In genomic region chr13:56019606-56020005, GRCh38 we compare ENCODE assay signal across 20 cellular contexts.
"Had no signal": no experiment of that assay in that cellular context is flagged by ENCODE, and none has a peak within 500 bp of the region (broad histone marks: within the 10 kb centered on the region; RNA-seq: fewer than 3 reads in every experiment).

No MANE protein-coding gene starts in this region.

- H3K9me3 ChIP-seq: MG63, SK-N-SH had no signal

- ATAC-seq: HepG2 had no signal

- H3K4me3 ChIP-seq: MG63 had no signal

- H3K27me3 ChIP-seq: MG63 had no signal

- H3K36me3 ChIP-seq: MG63 had no signal

- DNase-seq: IMR-90, Karpas-422, KG1, MG63, NCI-H1092, NCI-H1436, NCI-H187, NCI-H2029, NCI-H2081 treated with DMSO at 0.1 percent for 48 hours, NCI-H2171, NCI-H226, NCI-H446, NCI-H510A, NCI-H524 treated with DMSO at 0.1 percent for 48 hours, NCI-H69, NCI-H774, RPMI8226, SHP77, SK-N-SH had no signal

- H3K9ac ChIP-seq: SK-N-SH had no signal

- H3K4me2 ChIP-seq: SK-N-SH had no signal
